1 cellular context compared by ENCODE assay signal in genomic region chr22:31123292-31123602, GRCh38.
TF ChIP-seq lines count a peak whose summit lies in the region.

No MANE protein-coding gene starts in this region.

TF ChIP-seq in WTC11, 78 proteins besides CTCF, POLR2A, EP300 and RAD21 (continued from another document):
- TF ChIP-seq FOXP1 (CRISPR knock-in tag; IDR thresholded peaks at IDR 0.05; ENCODE audit: borderline replicate concordance) (no peak), ZNF671 (CRISPR knock-in tag; IDR thresholded peaks at IDR 0.05) (no peak), MXD4 (CRISPR knock-in tag; IDR thresholded peaks at IDR 0.05; ENCODE audit: borderline replicate concordance) (no peak), STAT6 (CRISPR knock-in tag; conservative IDR thresholded peaks at IDR 0.05; ENCODE audit: low read depth) (no peak)
- TF ChIP-seq, protein P1, sequence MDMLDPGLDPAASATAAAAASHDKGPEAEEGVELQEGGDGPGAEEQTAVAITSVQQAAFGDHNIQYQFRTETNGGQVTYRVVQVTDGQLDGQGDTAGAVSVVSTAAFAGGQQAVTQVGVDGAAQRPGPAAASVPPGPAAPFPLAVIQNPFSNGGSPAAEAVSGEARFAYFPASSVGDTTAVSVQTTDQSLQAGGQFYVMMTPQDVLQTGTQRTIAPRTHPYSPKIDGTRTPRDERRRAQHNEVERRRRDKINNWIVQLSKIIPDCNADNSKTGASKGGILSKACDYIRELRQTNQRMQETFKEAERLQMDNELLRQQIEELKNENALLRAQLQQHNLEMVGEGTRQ (CRISPR knock-in tag; IDR thresholded peaks at IDR 0.05) = no peak
